8 cellular contexts compared by ENCODE assay signal in the genomic region with DNA sequence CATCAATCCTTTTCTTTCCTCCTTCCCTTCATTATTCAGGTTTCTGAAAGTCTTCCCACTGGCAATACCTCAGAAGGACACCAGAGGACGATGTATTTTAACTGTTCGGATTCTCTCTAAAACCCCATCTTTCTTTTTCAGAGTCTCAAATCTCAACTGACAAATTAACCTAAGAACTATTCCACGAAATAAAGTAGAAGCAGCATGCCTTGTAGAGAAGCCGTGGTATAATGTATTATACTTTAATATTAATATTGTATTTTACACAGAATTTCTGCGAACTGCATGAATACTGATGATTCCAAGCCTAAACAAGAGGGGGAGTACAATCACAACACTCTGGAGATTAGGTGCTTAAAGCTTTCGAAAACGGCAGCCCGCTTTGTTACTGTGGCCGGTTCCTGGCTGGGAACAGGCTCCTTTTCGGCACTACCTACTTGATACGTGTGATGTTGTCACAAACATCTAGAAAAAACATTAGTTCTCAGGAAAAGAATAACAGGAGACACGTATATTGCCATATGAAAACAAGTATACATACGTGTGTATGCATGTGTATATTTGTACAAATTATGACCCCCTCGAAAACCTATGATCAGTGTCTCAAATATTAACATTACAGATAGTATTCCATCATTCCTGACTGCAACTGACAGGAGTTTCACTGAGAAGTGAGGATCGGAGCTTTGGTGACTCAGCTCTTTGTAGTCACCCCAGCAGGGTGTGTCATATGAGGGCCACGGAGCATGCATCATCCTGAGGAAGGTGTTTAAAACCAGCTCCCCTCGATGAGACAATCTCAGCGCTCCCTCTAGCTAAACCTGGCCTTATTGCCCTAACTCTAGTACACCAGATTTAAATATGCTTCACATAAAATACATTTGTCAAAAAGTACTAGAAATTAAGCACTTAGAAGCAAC.
DNase-seq lines count a peak whose midpoint lies in the region; ATAC-seq, FAIRE-seq and TF ChIP-seq lines count a peak whose summit lies in the region.

No MANE protein-coding gene starts in this region.

- H3K9me3 Mint-ChIP-seq in activated naive CD8-positive, alpha-beta T cell treated with anti-CD3 and anti-CD28 coated beads, Interleukin-2, amount 50 U/mL, for 24 hours, result no peaks in the 10 kb centered on the region

- peaks cover 0 to 5% (median 0%) of the 10 kb centered on the region in 9 donors for H3K27me3 ChIP-seq in heart left ventricle

- H3K27me3 Mint-ChIP-seq in activated naive CD8-positive, alpha-beta T cell treated with anti-CD3 and anti-CD28 coated beads, Interleukin-2, amount 50 U/mL, for 24 hours, result peaks cover 33% of the 10 kb centered on the region

- no peak for DNase-seq in AG09319 (ENCODE audit: extremely low read depth, low read depth)
- no peak for DNase-seq in GM12891 (ENCODE audit: insufficient read length, low spot score)
- DNase-seq in NCI-H524 (lab: John Stamatoyannopoulos, UW), result peak; percentile 58 to 80
- peak; percentile 4 for DNase-seq in activated naive CD8-positive, alpha-beta T cell treated with anti-CD3 and anti-CD28 coated beads, Interleukin-2, amount 50 U/mL, for 24 hours
- peak in 3 of 5 donors; percentile 8 to 42 (median 26) for DNase-seq in heart left ventricle
- peak; percentile 13 for DNase-seq in pulmonary artery endothelial cell (ENCODE audit: low read depth, low spot score)
- no peak for DNase-seq in T-helper 9 cell

- H3K4me3 ChIP-seq in heart left ventricle, result peak overlapping the region in 11 of 12 donors; percentile 0 to 56 (median 44)

- no peak overlapping the region for H3K27ac Mint-ChIP-seq in activated naive CD8-positive, alpha-beta T cell treated with anti-CD3 and anti-CD28 coated beads, Interleukin-2, amount 50 U/mL, for 24 hours

- H3K36me3 ChIP-seq in heart left ventricle, result no peaks in the 10 kb centered on the region

- TF ChIP-seq CTCF in AG09319 (IDR thresholded peaks at IDR 0.05; ENCODE audit: low read depth, low read length) (peak; percentile 98), heart left ventricle (IDR thresholded peaks at IDR 0.05) (peak; percentile 74 to 91 (median 83))

- peak; percentile 33 for FAIRE-seq in GM12891 (lab: Jason Lieb, UNC)

- ATAC-seq in HG03135 (IDR thresholded peaks at IDR 0.05; ENCODE audit: unreplicated experiment) (peak; percentile 81), heart left ventricle (peak; percentile 66 to 89 (median 77))
- ATAC-seq in activated naive CD8-positive, alpha-beta T cell treated with anti-CD3 and anti-CD28 coated beads, Interleukin-2, amount 50 U/mL, for 24 hours, result peak; percentile 80

- TF ChIP-seq POLR2A in GM12891 (IDR thresholded peaks at IDR 0.05; ENCODE audit: low read depth, low read length) (no peak), heart left ventricle (IDR thresholded peaks at IDR 0.05) (no peak)

- 6 to 11% (median 7%) methylated on average over 18 of the region's 18 CpGs for WGBS in heart left ventricle, 4 donors

- H3K4me3 Mint-ChIP-seq in activated naive CD8-positive, alpha-beta T cell treated with anti-CD3 and anti-CD28 coated beads, Interleukin-2, amount 50 U/mL, for 24 hours, result peak overlapping the region; percentile 28

- no peaks in the 10 kb centered on the region for H3K36me3 Mint-ChIP-seq in activated naive CD8-positive, alpha-beta T cell treated with anti-CD3 and anti-CD28 coated beads, Interleukin-2, amount 50 U/mL, for 24 hours (ENCODE audit: low read depth)

- intact Hi-C loops in heart left ventricle (cut with DNase I), result loop anchor here (1.0 to 10.0 kb wide), 8 partner anchors 263 to 528 kb away; no protein-coding TSS in a partner anchor

- H3K4me1 Mint-ChIP-seq in activated naive CD8-positive, alpha-beta T cell treated with anti-CD3 and anti-CD28 coated beads, Interleukin-2, amount 50 U/mL, for 24 hours, result peaks cover 5% of the 10 kb centered on the region

- peak overlapping the region in 5 of 12 donors; percentile 6 to 43 (median 28) for H3K27ac ChIP-seq in heart left ventricle

- H3K9me3 ChIP-seq in heart left ventricle, result no peaks in the 10 kb centered on the region

- peaks cover 0 to 10% (median 0%) of the 10 kb centered on the region in 12 donors for H3K4me1 ChIP-seq in heart left ventricle

TF ChIP-seq in GM12891, 5 proteins besides CTCF, POLR2A, EP300 and RAD21:
- no peak for TF ChIP-seq PAX5 (IDR thresholded peaks at IDR 0.05; ENCODE audit: insufficient read depth, low read length, severe bottlenecking)
- no peak for TF ChIP-seq POLR2AphosphoS5 (IDR thresholded peaks at IDR 0.05; ENCODE audit: low read depth, low read length)
- TF ChIP-seq SPI1 (IDR thresholded peaks at IDR 0.05; ENCODE audit: low read depth, low read length), result no peak
- TF ChIP-seq POU2F2 (IDR thresholded peaks at IDR 0.05; ENCODE audit: low read depth, low read length), result no peak
- TF ChIP-seq TAF1 (IDR thresholded peaks at IDR 0.05; ENCODE audit: low read depth, low read length), result no peak

Comparison
In these comparisons a context has a peak if more than half of its experiments do, and no peak if none do; other contexts are left out.
1. DNase-seq: peak in NCI-H524 (2 of 2), activated naive CD8-positive, alpha-beta T cell treated with anti-CD3 and anti-CD28 coated beads, Interleukin-2, amount 50 U/mL, for 24 hours (single experiment), heart left ventricle (3 of 5) and pulmonary artery endothelial cell (single experiment); none in AG09319 (single experiment), GM12891 (single experiment) and T-helper 9 cell (single experiment).
2. Peak in every context shown above with its lines, with median percentiles within 50 percentile points of each other: ATAC-seq.